Comparison of ENCODE assay signal across 9 cellular contexts in genomic region chr9:124764774-124765438, GRCh38. TPM values are rescaled to one million over a fixed set of nuclear protein-coding genes. Genes with fewer than 3 reads are reported as not detected.
DNase-seq lines count a peak whose midpoint lies in the region; ATAC-seq and TF ChIP-seq lines count a peak whose summit lies in the region.
"Had no signal": no experiment of that assay in that cellular context is flagged by ENCODE, and none has a peak within 500 bp of the region (broad histone marks: within the 10 kb centered on the region; RNA-seq: fewer than 3 reads in every experiment).

No MANE protein-coding gene starts in this region.

- H3K79me2 ChIP-seq in smooth muscle cell (ENCODE audit: low read depth): no peaks in the 10 kb centered on the region

- peaks cover 10% of the 10 kb centered on the region for H3K4me1 Mint-ChIP-seq in chondrocyte (ENCODE audit: low read depth)

- no peak overlapping the region for H2AFZ ChIP-seq in smooth muscle cell (ENCODE audit: low read depth)

- H3F3A ChIP-seq in smooth muscle cell (ENCODE audit: low read depth): no peaks in the 10 kb centered on the region

- H3K9ac ChIP-seq in smooth muscle cell (ENCODE audit: low read depth): no peak overlapping the region

- H3K4me3 ChIP-seq in smooth muscle cell (no peak overlapping the region), transverse colon (no peak overlapping the region)

- H3K36me3 ChIP-seq in smooth muscle cell (ENCODE audit: low read depth): no peaks in the 10 kb centered on the region
- H3K36me3 ChIP-seq in transverse colon: no peaks in the 10 kb centered on the region

- DNase-seq in NCI-H748 (lab: John Stamatoyannopoulos, UW; ENCODE audit: unreplicated experiment) (peak; percentile 12), NCI-H748 treated with DMSO at 0.1 percent for 48 hours (lab: John Stamatoyannopoulos, UW) (no peak), NAMALWA (ENCODE audit: low spot score) (peak; percentile 91), chondrocyte (ENCODE audit: low spot score) (no peak), smooth muscle cell (lab: John Stamatoyannopoulos, UW; ENCODE audit: unreplicated experiment) (no peak), transverse colon (no peak)
- DNase-seq: DMS79 had no signal

- peaks cover 56% of the 10 kb centered on the region for H3K4me1 ChIP-seq in smooth muscle cell (ENCODE audit: low read depth)
- peaks cover 0 to 41% (median 21%) of the 10 kb centered on the region in 4 donors for H3K4me1 ChIP-seq in transverse colon

- intact Hi-C loops in transverse colon (cut with DNase I; ENCODE audit: low total_unique reads): no loop called here

- TF ChIP-seq CTCF in chondrocyte (IDR thresholded peaks at IDR 0.05): peak; percentile 73
- TF ChIP-seq CTCF in smooth muscle cell (IDR thresholded peaks at IDR 0.05; ENCODE audit: borderline replicate concordance, insufficient read depth, poor library complexity, severe bottlenecking): peak; percentile 11
- peak in 2 of 5 experiments; percentile 27 to 38 for TF ChIP-seq CTCF in transverse colon (IDR thresholded peaks at IDR 0.05)

- no peaks in the 10 kb centered on the region for H3K9me3 Mint-ChIP-seq in chondrocyte (ENCODE audit: low read depth)

- H3K4me2 ChIP-seq in smooth muscle cell: no peak overlapping the region

- no peak for TF ChIP-seq EP300 in transverse colon (IDR thresholded peaks at IDR 0.05; ENCODE audit: low read depth)

- TF ChIP-seq POLR2A in transverse colon (IDR thresholded peaks at IDR 0.05): no peak

- H3K27me3 Mint-ChIP-seq in chondrocyte (ENCODE audit: low read depth): peaks cover 52% of the 10 kb centered on the region

- H4K20me1 ChIP-seq in smooth muscle cell (ENCODE audit: low read depth): peaks cover 29% of the 10 kb centered on the region

- WGBS in smooth muscle cell (ENCODE audit: low lambda C conversion rate): 55% methylated on average over 6 of the region's 6 CpGs
- 68 to 75% methylated on average over 6 of the region's 6 CpGs for WGBS in transverse colon (ENCODE audit: low coverage in 1 of 2), 2 donors

- peaks cover 3% of the 10 kb centered on the region for H3K36me3 Mint-ChIP-seq in chondrocyte (ENCODE audit: low read depth)

- in situ Hi-C loops in transverse colon (cut with MboI; ENCODE audit: low pct_ligation_motif_present in 1 of 4, low pct_unique_long_range_greater_than_20kb in 1 of 4, low sequenced_read_pairs in 3 of 4): no loop called here

- H3K9me3 ChIP-seq in smooth muscle cell (replicated peaks; ENCODE audit: low read depth) (no peaks in the 10 kb centered on the region), transverse colon (no peaks in the 10 kb centered on the region)

- no peak overlapping the region for H3K27ac ChIP-seq in smooth muscle cell (ENCODE audit: low read depth)
- H3K27ac ChIP-seq in transverse colon: no peak overlapping the region

- no peak overlapping the region for H3K27ac Mint-ChIP-seq in chondrocyte (ENCODE audit: unreplicated experiment)

- H3K27me3 ChIP-seq in smooth muscle cell (ENCODE audit: low read depth): peaks cover 49% of the 10 kb centered on the region
- H3K27me3 ChIP-seq in transverse colon: peaks cover 56% of the 10 kb centered on the region

- ATAC-seq in GM21723 (IDR thresholded peaks at IDR 0.05; ENCODE audit: unreplicated experiment): no peak
- ATAC-seq in GM21360 (IDR thresholded peaks at IDR 0.05; ENCODE audit: unreplicated experiment): no peak

- no peak overlapping the region for H3K4me3 Mint-ChIP-seq in chondrocyte (ENCODE audit: unreplicated experiment)

RNA-seq across cellular contexts. Expression of gene NR6A1, which starts 6.2 kb away (rescaled TPM):
- total RNA-seq in chondrocyte (0.39 to 0.77 TPM (median 0.56 TPM) in 3 replicates), smooth muscle cell (0.31 and 1.5 TPM in 2 replicates), transverse colon (10 to 100 TPM in 3 of 4 donors, 1 to 10 TPM in 1; 9.7 to 14.6 (median 12.5) TPM)
- 0.17 and 0.28 TPM in 2 replicates for polyA plus RNA-seq in smooth muscle cell

RNA-seq across cellular contexts. Expression of gene OLFML2A, which starts 12.0 kb away (rescaled TPM):
- total RNA-seq in chondrocyte (112 to 475 TPM (median 469 TPM) in 3 replicates), smooth muscle cell (6.6 and 17.0 TPM in 2 replicates), transverse colon (10 to 100 TPM in 3 of 4 donors, 1 to 10 TPM in 1; 9.4 to 59.1 (median 16.0) TPM)
- 3.5 and 11.2 TPM in 2 replicates for polyA plus RNA-seq in smooth muscle cell

Comparison
In these comparisons a context has a peak if more than half of its experiments do, and no peak if none do; other contexts are left out.
1. DNase-seq: peak in NCI-H748 (single experiment) and NAMALWA (single experiment); none in NCI-H748 treated with DMSO at 0.1 percent for 48 hours (single experiment), chondrocyte (single experiment), smooth muscle cell (single experiment) and transverse colon (single experiment).